ENCODE assay signal across 17 cellular contexts in the genomic region with DNA sequence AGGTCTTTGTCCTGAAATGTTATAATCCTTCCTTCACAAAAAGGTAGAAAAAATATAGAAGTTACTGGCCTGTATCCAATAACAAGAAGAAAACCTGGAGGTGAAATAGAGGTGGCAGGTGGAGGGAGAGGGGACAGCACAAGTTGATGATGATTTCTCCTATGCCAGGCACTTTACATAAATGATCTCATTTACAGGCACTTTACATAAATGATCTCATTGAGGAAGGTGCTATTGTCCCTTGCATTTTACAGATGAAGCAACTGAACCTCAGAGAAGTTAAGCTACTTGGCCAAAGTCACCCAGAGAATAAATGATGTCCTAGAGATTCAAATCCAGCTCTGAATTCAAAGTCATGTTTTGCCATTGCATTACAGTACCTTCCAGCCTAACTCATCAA.
"Had no signal": no experiment of that assay in that cellular context is flagged by ENCODE, and none has a peak within 500 bp of the region (broad histone marks: within the 10 kb centered on the region; RNA-seq: fewer than 3 reads in every experiment).

No MANE protein-coding gene starts in this region.

- ATAC-seq: activated CD8-positive, alpha-beta memory T cell treated with anti-CD3 and anti-CD28 coated beads, Interleukin-2, amount 10 ng/mL, durations not matched to agents 7 days and 5 days; activated CD8-positive, alpha-beta T cell treated with anti-CD3 and anti-CD28 coated beads for 36 hours; natural killer cell treated with Interleukin-12 subunit alpha and Interleukin-12 subunit beta and Interleukin-15 and Interleukin-18, amount 100 ng/mL, for 72 hours had no signal

- H3K27ac ChIP-seq: cardiac muscle cell, neutrophil, ovary, prostate gland, suprapubic skin had no signal

- DNase-seq: activated CD4-positive, alpha-beta T cell treated with anti-CD3 and anti-CD28 coated beads, Interleukin-2, amount 10 ng/mL, durations not matched to agents 7 days and 5 days; activated CD4-positive, CD25-positive, alpha-beta regulatory T cell treated with anti-CD3 and anti-CD28 coated beads, Interleukin-2, amount 50 U/mL, for 72 hours; activated CD8-positive, alpha-beta memory T cell treated with anti-CD3 and anti-CD28 coated beads, Interleukin-2, amount 10 ng/mL, durations not matched to agents 7 days and 5 days; activated CD8-positive, alpha-beta T cell treated with anti-CD3 and anti-CD28 coated beads for 36 hours; activated effector memory CD4-positive, alpha-beta T cell treated with anti-CD3 and anti-CD28 coated beads, Interleukin-2, amount 50 U/mL, for 16 hours; activated naive CD4-positive, alpha-beta T cell treated with anti-CD3 and anti-CD28 coated beads, Interleukin-2, amount 10 ng/mL, durations not matched to agents 7 days and 5 days; activated T-cell treated with anti-CD3 and anti-CD28 coated beads for 4 hours; cortex of kidney; stimulated activated CD4-positive, alpha-beta T cell treated with anti-CD3 and anti-CD28 coated beads, Interleukin-12 subunit alpha, Interleukin-12 subunit beta, amount 100 ng/mL, for 4 hours; stimulated activated CD4-positive, alpha-beta T cell treated with anti-CD3 and anti-CD28 coated beads, Interleukin-4, amount 100 ng/mL, for 4 hours; T-helper 2 cell had no signal
